Comparison of ENCODE assay signal across 25 cellular contexts in genomic region chr1:84956097-84956496, GRCh38. TPM values are rescaled to one million over a fixed set of nuclear protein-coding genes. Genes with fewer than 3 reads are reported as not detected.
A peak's percentile ranks its signal among the peaks of the same experiment; 100 is the strongest.
DNase-seq lines count a peak whose midpoint lies in the region; ATAC-seq, FAIRE-seq and TF ChIP-seq lines count a peak whose summit lies in the region.
"Had no signal": no experiment of that assay in that cellular context is flagged by ENCODE, and none has a peak within 500 bp of the region (broad histone marks: within the 10 kb centered on the region; RNA-seq: fewer than 3 reads in every experiment).

No MANE protein-coding gene starts in this region.

- H3K9me1 ChIP-seq in keratinocyte (ENCODE audit: control insufficient read depth, extremely low read depth, insufficient read depth, low read length): no peaks in the 10 kb centered on the region

- peak; percentile 23 for FAIRE-seq in keratinocyte (lab: Jason Lieb, UNC)
- FAIRE-seq: A204.1, GM12891, GM19239 had no signal

- H3K79me2 ChIP-seq in keratinocyte (ENCODE audit: control insufficient read depth, insufficient read depth, low read length) (no peaks in the 10 kb centered on the region), mammary epithelial cell (ENCODE audit: insufficient read depth, low read length) (no peaks in the 10 kb centered on the region)

- H3K9me3 Mint-ChIP-seq in WTC11: no peaks in the 10 kb centered on the region

- no peaks in the 10 kb centered on the region for H3K27me3 ChIP-seq in BLaER1 treated with 17β-estradiol and CSF1 and Interleukin-3, amounts not matched to agents 10 nM and 100 nM
- H3K27me3 ChIP-seq in keratinocyte (ENCODE audit: control insufficient read depth, extremely low read depth, insufficient read depth, low read length): no peaks in the 10 kb centered on the region
- H3K27me3 ChIP-seq in mammary epithelial cell (ENCODE audit: insufficient read depth, low read length): no peaks in the 10 kb centered on the region

- intact Hi-C loops in mammary epithelial cell (cut with micrococcal nuclease): no loop called here

- POLR2A ChIA-PET in WTC11 (lab: Charles Lee): no interaction called here

- TF ChIP-seq CTCF in WTC11 (IDR thresholded peaks at IDR 0.05) (no peak), keratinocyte (optimal IDR thresholded peaks at IDR 0.05 in 1 of 3, IDR thresholded peaks at IDR 0.05 in 1 of 3, conservative IDR thresholded peaks at IDR 0.05 in 1 of 3; ENCODE audit: extremely low read depth in 1 of 3, insufficient read depth in 2 of 3, low read length in 3 of 3) (no peak), mammary epithelial cell (conservative IDR thresholded peaks at IDR 0.05 in 1 of 2, IDR thresholded peaks at IDR 0.05 in 1 of 2; ENCODE audit: extremely low read depth in 1 of 2, insufficient read depth in 1 of 2, low read depth in 1 of 2, low read length in 2 of 2) (no peak)

- peaks cover 0 to 13% (median 0%) of the 10 kb centered on the region in 11 experiments; a peak in 5 of 22 replicates for H3K9me3 ChIP-seq in BLaER1 treated with 17β-estradiol and CSF1 and Interleukin-3, amounts not matched to agents 10 nM and 100 nM (replicated peaks in 1 of 11)
- H3K9me3 ChIP-seq in keratinocyte (ENCODE audit: control insufficient read depth, low read depth, low read length) (no peaks in the 10 kb centered on the region), mammary epithelial cell (replicated peaks; ENCODE audit: insufficient read depth, low read length) (no peaks in the 10 kb centered on the region)
- H3K9me3 ChIP-seq: BE2C had no signal

- peaks cover 4% of the 10 kb centered on the region for H3K4me1 Mint-ChIP-seq in WTC11
- H3K4me1 Mint-ChIP-seq: CD4-positive, CD25-positive, alpha-beta regulatory T cell had no signal

- H3K27ac ChIP-seq in BLaER1 treated with 17β-estradiol and CSF1 and Interleukin-3, amounts not matched to agents 10 nM and 100 nM: no peak overlapping the region
- H3K27ac ChIP-seq in keratinocyte (ENCODE audit: control insufficient read depth, insufficient read depth, low read length): no peak overlapping the region
- no peak overlapping the region for H3K27ac ChIP-seq in mammary epithelial cell (ENCODE audit: insufficient read depth, low read depth, low read length)

- no peak overlapping the region for H3K9ac ChIP-seq in BLaER1 treated with 17β-estradiol and CSF1 and Interleukin-3, amounts not matched to agents 10 nM and 100 nM
- H3K9ac ChIP-seq in keratinocyte (ENCODE audit: control insufficient read depth, extremely low read depth, insufficient read depth, low read length) (no peak overlapping the region), mammary epithelial cell (ENCODE audit: insufficient read depth, low read length) (no peak overlapping the region)

- H3K4me2 ChIP-seq in BLaER1 treated with 17β-estradiol and CSF1 and Interleukin-3, amounts not matched to agents 10 nM and 100 nM: peak overlapping the region in 6 of 11 experiments; percentile 1 to 39 (median 30); a peak in 7 of 22 replicates
- H3K4me2 ChIP-seq in keratinocyte (ENCODE audit: control insufficient read depth, extremely low read depth, insufficient read depth, low read depth, low read length) (no peak overlapping the region), mammary epithelial cell (ENCODE audit: insufficient read depth, low read depth, low read length) (no peak overlapping the region)

- H3K4me3 ChIP-seq in BLaER1 treated with 17β-estradiol and CSF1 and Interleukin-3, amounts not matched to agents 10 nM and 100 nM: no peak overlapping the region
- H3K4me3 ChIP-seq in keratinocyte (ENCODE audit: control insufficient read depth in 2 of 3, extremely low read depth in 1 of 3, insufficient read depth in 2 of 3, low read depth in 1 of 3, low read length in 3 of 3): no peak overlapping the region
- H3K4me3 ChIP-seq in mammary epithelial cell (replicated peaks in 1 of 3; ENCODE audit: insufficient read depth in 1 of 3, low read depth in 2 of 3, low read length in 3 of 3): no peak overlapping the region

- H3K27me3 Mint-ChIP-seq in WTC11 (ENCODE audit: low read depth): no peaks in the 10 kb centered on the region

- H2AFZ ChIP-seq in keratinocyte (ENCODE audit: control insufficient read depth, low read length) (no peak overlapping the region), mammary epithelial cell (ENCODE audit: low read depth, low read length) (no peak overlapping the region)

- peaks cover 0 to 10% (median 2%) of the 10 kb centered on the region in 10 experiments; a peak in 6 of 20 replicates for H3K4me1 ChIP-seq in BLaER1 treated with 17β-estradiol and CSF1 and Interleukin-3, amounts not matched to agents 10 nM and 100 nM
- no peaks in the 10 kb centered on the region for H3K4me1 ChIP-seq in keratinocyte (ENCODE audit: control insufficient read depth, extremely low read depth, insufficient read depth, low read length)
- peaks cover 3% of the 10 kb centered on the region for H3K4me1 ChIP-seq in mammary epithelial cell (ENCODE audit: insufficient read depth, low read length)
- H3K4me1 ChIP-seq: BE2C had no signal

- H3K36me3 Mint-ChIP-seq in WTC11: no peaks in the 10 kb centered on the region
- H3K36me3 Mint-ChIP-seq: CD4-positive, CD25-positive, alpha-beta regulatory T cell had no signal

- H3K27ac Mint-ChIP-seq in WTC11: no peak overlapping the region
- H3K27ac Mint-ChIP-seq: CD4-positive, CD25-positive, alpha-beta regulatory T cell had no signal

- no peak overlapping the region for H3K4me3 Mint-ChIP-seq in WTC11
- H3K4me3 Mint-ChIP-seq: CD14-positive monocyte; CD4-positive, CD25-positive, alpha-beta regulatory T cell; CD8-positive, alpha-beta memory T cell had no signal

- in situ Hi-C loops in mammary epithelial cell (cut with MboI; ENCODE audit: low sequenced_read_pairs in 2 of 2): no loop called here

- DNase-seq in WTC11 (ENCODE audit: low spot score) (no peak), keratinocyte (ENCODE audit: low read depth, low spot score) (no peak), GF-D8 (lab: John Stamatoyannopoulos, UW) (no peak), mammary epithelial cell (no peak), nucleus accumbens (lab: John Stamatoyannopoulos, UW) (no peak)
- no peak for DNase-seq in stimulated activated CD4-positive, alpha-beta T cell treated with anti-CD3 and anti-CD28 coated beads, Interleukin-4, amount 100 ng/mL, for 4 hours
- DNase-seq: 8988T; ACHN; BE2C; C1 segment of cervical spinal cord; CD4-positive, alpha-beta memory T cell; CD4-positive, CD25-positive, alpha-beta regulatory T cell; CD8-positive, alpha-beta memory T cell; COR-L47; DMS 273 treated with DMSO at 0.1 percent for 48 hours; DMS153; DMS53; DMS79; DND-41; EL had no signal

- 75% methylated on average over 6 of the region's 6 CpGs for WGBS in mammary epithelial cell (ENCODE audit: low coverage, missing lambda C conversion rate)

- no TSS peak for BruUV-seq in mammary epithelial cell (replicated peaks; lab: Mats Ljungman, UMichigan)

- H3K36me3 ChIP-seq in BLaER1 treated with 17β-estradiol and CSF1 and Interleukin-3, amounts not matched to agents 10 nM and 100 nM: no peaks in the 10 kb centered on the region
- H3K36me3 ChIP-seq in keratinocyte (ENCODE audit: control insufficient read depth in 2 of 2, extremely low read depth in 1 of 2, insufficient read depth in 2 of 2, low read length in 2 of 2): no peaks in the 10 kb centered on the region
- H3K36me3 ChIP-seq in mammary epithelial cell (ENCODE audit: insufficient read depth, low read length): no peaks in the 10 kb centered on the region
- H3K36me3 ChIP-seq: BE2C had no signal

- CTCF ChIA-PET in WTC11 (lab: Charles Lee): interaction anchor here (1.6 to 5.9 kb wide), 3 partner anchors 11 to 303 kb away, joined by 6 to 35 read pairs (median 9); partner anchors contain the start of gene C1orf52
- CTCF ChIA-PET in mammary epithelial cell (lab: Charles Lee; ENCODE audit: low non-redundant PET): no interaction called here

- ATAC-seq in WTC11: peak; percentile 62; the same call in 1 of the 2 replicates

- no peaks in the 10 kb centered on the region for H4K20me1 ChIP-seq in BLaER1 treated with 17β-estradiol and CSF1 and Interleukin-3, amounts not matched to agents 10 nM and 100 nM
- H4K20me1 ChIP-seq in keratinocyte (ENCODE audit: control insufficient read depth, extremely low read depth, insufficient read depth, low read length) (no peaks in the 10 kb centered on the region), mammary epithelial cell (ENCODE audit: insufficient read depth, low read length) (no peaks in the 10 kb centered on the region)

- dilution Hi-C loops in keratinocyte (cut with MboI; ENCODE audit: extremely low pct_ligation_motif_present, low sequenced_read_pairs): no loop called here
- dilution Hi-C loops in mammary epithelial cell (cut with HindIII; ENCODE audit: low sequenced_read_pairs): no loop called here

TF ChIP-seq in WTC11, 78 proteins besides CTCF, POLR2A, EP300 and RAD21 (continues in another document):
- TF ChIP-seq ATF1 (CRISPR knock-in tag; IDR thresholded peaks at IDR 0.05) (no peak), ETV6 (CRISPR knock-in tag; IDR thresholded peaks at IDR 0.05) (no peak), ATF6 (CRISPR knock-in tag; IDR thresholded peaks at IDR 0.05) (no peak)

RNA-seq across cellular contexts. Expression of gene MCOLN2, which starts 40.8 kb away (rescaled TPM):
- total RNA-seq in WTC11 (2021) (3.8 to 5.4 TPM (median 4.8 TPM) in 3 replicates), mammary epithelial cell (1 to 10 TPM; 1.2 to 1.6 TPM)
- polyA plus RNA-seq in keratinocyte (0.05 to 0.14 TPM (median 0.12 TPM) in 3 replicates), mammary epithelial cell (1.9 TPM)
- polyA plus RNA-seq in keratinocyte (2011; ENCODE audit: low read depth): not detected
- polyA plus RNA-seq in keratinocyte (2011; cell fraction: cytosol; rRNA removed): 0.03 and 0.05 TPM in 2 replicates
- polyA plus RNA-seq in keratinocyte (2011; cell fraction: nucleus; rRNA removed): 0.27 and 0.60 TPM in 2 replicates
- not detected in 2 replicates for polyA plus RNA-seq in keratinocyte (2012; ENCODE audit: low replicate concordance)
- polyA minus RNA-seq in keratinocyte (0.51 TPM in 1 of 3 replicates, not detected in the others), mammary epithelial cell (1.6 TPM)
- polyA minus RNA-seq in keratinocyte (2011; cell fraction: cytosol; rRNA and poly(A)+ RNA removed): not detected
- 0.23 TPM in 1 of 2 replicates, not detected in the other for polyA minus RNA-seq in keratinocyte (2011; cell fraction: nucleus; rRNA and poly(A)+ RNA removed)

Comparison
In these comparisons a context has a peak if more than half of its experiments do, and no peak if none do; other contexts are left out.
1. H3K4me2 ChIP-seq: peak in BLaER1 treated with 17β-estradiol and CSF1 and Interleukin-3, amounts not matched to agents 10 nM and 100 nM (6 of 11); none in keratinocyte (single experiment) and mammary epithelial cell (single experiment).